ENCODE assay signal across 8 cellular contexts in genomic region chr7:93172683-93173082, GRCh38. TPM values are rescaled to one million over a fixed set of nuclear protein-coding genes. Genes with fewer than 3 reads are reported as not detected.
"Had no signal": no experiment of that assay in that cellular context is flagged by ENCODE, and none has a peak within 500 bp of the region (broad histone marks: within the 10 kb centered on the region; RNA-seq: fewer than 3 reads in every experiment).

No MANE protein-coding gene starts in this region.

- ATAC-seq: GM12878 had no signal

- DNase-seq: GDM1, GF-D8 had no signal

- FAIRE-seq: G401.6, GM12878, GM12891, GM12892, GM18507, GM19239 had no signal

- H3K4me3 ChIP-seq: GM12878 had no signal

RNA-seq across cellular contexts. Expression of gene HEPACAM2, which starts 53.6 kb away (rescaled TPM):
- total RNA-seq: GM12878 had no signal
